17 cellular contexts compared by ENCODE assay signal in genomic region chr17:82388223-82388921, GRCh38. TPM values are rescaled to one million over a fixed set of nuclear protein-coding genes. Genes with fewer than 3 reads are reported as not detected.
DNase-seq lines count a peak whose midpoint lies in the region; ATAC-seq and TF ChIP-seq lines count a peak whose summit lies in the region.
"Had no signal": no experiment of that assay in that cellular context is flagged by ENCODE, and none has a peak within 500 bp of the region (broad histone marks: within the 10 kb centered on the region; RNA-seq: fewer than 3 reads in every experiment).

No MANE protein-coding gene starts in this region.

- intact Hi-C loops in body of pancreas (cut with DNase I) (no loop called here), mucosa of descending colon (cut with DNase I, micrococcal nuclease) (no loop called here)

- TF ChIP-seq CTCF in body of pancreas (IDR thresholded peaks at IDR 0.05) (peak in 2 of 7 experiments; percentile 17 to 22), mucosa of descending colon (IDR thresholded peaks at IDR 0.05) (no peak)

- DNase-seq in COLO668 (lab: John Stamatoyannopoulos, UW; ENCODE audit: unreplicated experiment), result peak; percentile 24
- peak; percentile 68 for DNase-seq in M059J (ENCODE audit: low read depth)
- peak; percentile 72 to 88 (median 78) for DNase-seq in body of pancreas
- DNase-seq in mucosa of descending colon, result peak; percentile 69 to 75 (median 72)
- DNase-seq in T-helper 2 cell, result no peak
- no peak for DNase-seq in MV-4-11 (lab: John Stamatoyannopoulos, UW)
- DNase-seq: activated B cell treated with CpG ODN at 0.5 μM for 24 hours; activated naive CD8-positive, alpha-beta T cell treated with anti-CD3 and anti-CD28 coated beads, Interleukin-2, amount 10 ng/mL, durations not matched to agents 7 days and 5 days; BE2C; DND-41; GOT3; NCI-H446 treated with DMSO at 0.1 percent for 48 hours; stimulated activated CD4-positive, alpha-beta T cell treated with anti-CD3 and anti-CD28 coated beads, Interleukin-2, amount 100 ng/mL, for 48 hours had no signal

- H3K4me3 ChIP-seq in body of pancreas (no peak overlapping the region), mucosa of descending colon (no peak overlapping the region)

- H3K4me1 ChIP-seq in body of pancreas, result peaks cover 34% of the 10 kb centered on the region
- H3K4me1 ChIP-seq in mucosa of descending colon (ENCODE audit: low read depth), result peaks cover 5% of the 10 kb centered on the region

- no peaks in the 10 kb centered on the region for H3K27me3 ChIP-seq in body of pancreas
- H3K27me3 ChIP-seq: BE2C had no signal

- no peak overlapping the region for H3K27ac ChIP-seq in body of pancreas

- no peaks in the 10 kb centered on the region for H3K9me3 ChIP-seq in body of pancreas
- no peaks in the 10 kb centered on the region for H3K9me3 ChIP-seq in mucosa of descending colon
- H3K9me3 ChIP-seq: BE2C had no signal

- H3K36me3 ChIP-seq in body of pancreas (replicated peaks in 1 of 2; ENCODE audit: insufficient read depth in 1 of 2, low read depth in 2 of 2), result peaks cover 0 to 2% of the 10 kb centered on the region in 2 donors
- no peaks in the 10 kb centered on the region for H3K36me3 ChIP-seq in mucosa of descending colon (ENCODE audit: low read depth)

- 57 to 80% methylated on average over 20 to 33 of the region's 34 CpGs for WGBS in body of pancreas, 2 donors

- no peak for TF ChIP-seq POLR2A in body of pancreas (IDR thresholded peaks at IDR 0.05)

- peak; percentile 9 for ATAC-seq in body of pancreas
- peak; percentile 59 for ATAC-seq in mucosa of descending colon
- ATAC-seq in GM21737 (IDR thresholded peaks at IDR 0.05; ENCODE audit: unreplicated experiment), result no peak
- ATAC-seq in HG02798 (IDR thresholded peaks at IDR 0.05; ENCODE audit: poor library complexity, unreplicated experiment), result no peak
- ATAC-seq: stimulated activated memory B cell treated with anti-CD40 and anti-IgM and Interleukin-4, amounts not matched to agents 10 μg/mL and 1 μg/mL and 100 μg/mL, for 72 hours had no signal

RNA-seq across cellular contexts. Expression of gene UTS2R, which starts 16.8 kb away (rescaled TPM):
- total RNA-seq in M059J (2014; rRNA removed; shearing (Covaris generic)), result not detected in 2 replicates
- total RNA-seq in body of pancreas, result not detected
- total RNA-seq in mucosa of descending colon, result not detected
- total RNA-seq: activated B cell treated with CpG ODN at 0.5 μM for 24 hours; activated naive CD8-positive, alpha-beta T cell treated with anti-CD3 and anti-CD28 coated beads, Interleukin-2, amount 10 ng/mL, durations not matched to agents 7 days and 5 days; fibroblast of lung had no signal

RNA-seq across cellular contexts. Expression of gene TEX19, which starts 29.3 kb away (rescaled TPM):
- total RNA-seq in M059J (2014; rRNA removed; shearing (Covaris generic)), result 0.05 TPM in 1 of 2 replicates, not detected in the other
- total RNA-seq in body of pancreas, result not detected
- total RNA-seq in mucosa of descending colon, result not detected
- total RNA-seq: activated B cell treated with CpG ODN at 0.5 μM for 24 hours; activated naive CD8-positive, alpha-beta T cell treated with anti-CD3 and anti-CD28 coated beads, Interleukin-2, amount 10 ng/mL, durations not matched to agents 7 days and 5 days had no signal

RNA-seq across cellular contexts. Expression of gene HEXD, which starts 29.8 kb away (rescaled TPM):
- total RNA-seq in M059J (2014; rRNA removed; shearing (Covaris generic)), result 4.6 and 7.3 TPM in 2 replicates
- total RNA-seq in body of pancreas (100 to 1,000 TPM in 1 of 2 donors, 10 to 100 TPM in 1; 54.7 to 188 TPM), mucosa of descending colon (10 to 100 TPM; 25.3 to 54.6 (median 42.1) TPM)

RNA-seq across cellular contexts. Expression of gene OGFOD3, which starts 30.0 kb away (rescaled TPM):
- 34.5 and 57.7 TPM in 2 replicates for total RNA-seq in M059J (2014; rRNA removed; shearing (Covaris generic))
- total RNA-seq in body of pancreas, result 10 to 100 TPM; 16.8 to 40.0 TPM
- 10 to 100 TPM; 26.2 to 28.8 (median 26.2) TPM for total RNA-seq in mucosa of descending colon

RNA-seq across cellular contexts. Expression of gene SECTM1, which starts 54.8 kb away (rescaled TPM):
- 30.2 and 41.0 TPM in 2 replicates for total RNA-seq in M059J (2014; rRNA removed; shearing (Covaris generic))
- 1 to 10 TPM; 5.4 to 6.3 TPM for total RNA-seq in body of pancreas
- 100 to 1,000 TPM; 127 to 268 (median 213) TPM for total RNA-seq in mucosa of descending colon
- total RNA-seq: activated B cell treated with CpG ODN at 0.5 μM for 24 hours had no signal

Comparison
In these comparisons a context has a peak if more than half of its experiments do, and no peak if none do; other contexts are left out.
1. DNase-seq: peak in COLO668 (single experiment), M059J (single experiment), body of pancreas (4 of 4) and mucosa of descending colon (3 of 3); none in T-helper 2 cell (0 of 5) and MV-4-11 (single experiment).
2. ATAC-seq: peak in body of pancreas (single experiment) and mucosa of descending colon (single experiment); none in GM21737 (single experiment) and HG02798 (single experiment).